ENCODE assay signal across 28 cellular contexts in genomic region chr3:61638721-61639120, GRCh38.
DNase-seq lines count a peak whose midpoint lies in the region; FAIRE-seq and TF ChIP-seq lines count a peak whose summit lies in the region.
"Had no signal": no experiment of that assay in that cellular context is flagged by ENCODE, and none has a peak within 500 bp of the region (broad histone marks: within the 10 kb centered on the region; RNA-seq: fewer than 3 reads in every experiment).

No MANE protein-coding gene starts in this region.

- TF ChIP-seq CTCF in astrocyte (IDR thresholded peaks at IDR 0.05; ENCODE audit: insufficient read depth, low read depth, low read length) (no peak), fibroblast of villous mesenchyme (IDR thresholded peaks at IDR 0.05; ENCODE audit: insufficient read depth, low read depth, low read length) (no peak), vagina (IDR thresholded peaks at IDR 0.05) (no peak)

- H3K27me3 ChIP-seq in astrocyte (ENCODE audit: insufficient read depth, low read length) (no peaks in the 10 kb centered on the region), vagina (no peaks in the 10 kb centered on the region)
- H3K27me3 ChIP-seq: cardiac muscle cell, ovary, SJCRH30, transverse colon had no signal

- no peak overlapping the region for H2AFZ ChIP-seq in astrocyte (ENCODE audit: low read depth, low read length)

- DNase-seq in EH (ENCODE audit: low read depth) (peak; percentile 76), astrocyte (ENCODE audit: low read depth) (peak; percentile 25), fibroblast of villous mesenchyme (ENCODE audit: low read depth) (peak; percentile 30), RPMI8226 (no peak), NCI-H1417 treated with DMSO at 0.1 percent for 48 hours (lab: John Stamatoyannopoulos, UW) (no peak), NCI-H446 treated with DMSO at 0.1 percent for 48 hours (lab: John Stamatoyannopoulos, UW) (no peak), vagina (ENCODE audit: extremely low spot score in 2 of 2) (no peak)
- DNase-seq: activated CD4-positive, alpha-beta T cell treated with anti-CD3 and anti-CD28 coated beads, Interleukin-2, amount 50 U/mL, for 48 hours; activated CD4-positive, CD25-positive, alpha-beta regulatory T cell; activated CD8-positive, alpha-beta memory T cell treated with anti-CD3 and anti-CD28 coated beads, Interleukin-2, amount 50 U/mL, for 4 hours; activated naive CD4-positive, alpha-beta T cell treated with anti-CD3 and anti-CD28 coated beads, Interleukin-2, amount 50 U/mL, for 16 hours; DMS79; NCI-H1105; NCI-H1930; NCI-H524 treated with DMSO at 0.1 percent for 48 hours; ovary; SJCRH30; stimulated activated CD4-positive, alpha-beta T cell treated with anti-CD3 and anti-CD28 coated beads, Interleukin-1b, Interleukin-23, amount 100 ng/mL, for 48 hours; T-helper 1 cell; transverse colon had no signal

- H3K36me3 ChIP-seq in astrocyte (ENCODE audit: insufficient read depth, low read length), result no peaks in the 10 kb centered on the region
- H3K36me3 ChIP-seq in vagina, result no peaks in the 10 kb centered on the region
- H3K36me3 ChIP-seq: cardiac muscle cell, ovary, SJCRH30, transverse colon had no signal

- H3K36me3 Mint-ChIP-seq in IgD-negative memory B cell, result no peaks in the 10 kb centered on the region
- H3K36me3 Mint-ChIP-seq in astrocyte (ENCODE audit: low read depth, unreplicated experiment), result no peaks in the 10 kb centered on the region

- no peak for TF ChIP-seq POLR2A in vagina (IDR thresholded peaks at IDR 0.05)

- no peak overlapping the region for H3K4me2 ChIP-seq in astrocyte (ENCODE audit: low read length)

- no peak overlapping the region for H3K27ac ChIP-seq in astrocyte (ENCODE audit: low read depth, low read length)
- no peak overlapping the region for H3K27ac ChIP-seq in vagina
- H3K27ac ChIP-seq: C4-2B, SJCRH30 had no signal

- H3K4me1 Mint-ChIP-seq in IgD-negative memory B cell (peaks cover 5 to 22% (median 15%) of the 10 kb centered on the region in 3 donors), astrocyte (ENCODE audit: low read depth, unreplicated experiment) (peaks cover 3% of the 10 kb centered on the region)

- H3K4me1 ChIP-seq in astrocyte (ENCODE audit: insufficient read depth, low read length) (peaks cover 10% of the 10 kb centered on the region), vagina (peaks cover 16% of the 10 kb centered on the region)

- H3K27me3 Mint-ChIP-seq in IgD-negative memory B cell (no peaks in the 10 kb centered on the region), astrocyte (ENCODE audit: low read depth, unreplicated experiment) (no peaks in the 10 kb centered on the region)
- H3K27me3 Mint-ChIP-seq: dendritic cell treated with granulocyte-macrophage colony-stimulating factor and Interleukin-4, amounts not matched to agents 40 ng/mL and 50 ng/mL, for 4 days had no signal

- H3K4me3 Mint-ChIP-seq in IgD-negative memory B cell (peak overlapping the region in 3 of 4 donors; percentile 6 to 91 (median 50)), astrocyte (ENCODE audit: unreplicated experiment) (no peak overlapping the region)
- H3K4me3 Mint-ChIP-seq: activated T-helper 1 cell treated with anti-CD3 and anti-CD28 coated beads, Interleukin-12 subunit alpha, Interleukin-12 subunit beta, Interleukin-2, Interleukin-4 antibody, amounts not matched to agents 30 ng/mL and 10 ng/mL and 1 ng/mL, durations not matched to agents 14 hours and 24 hours and 36 hours; dendritic cell treated with granulocyte-macrophage colony-stimulating factor and Interleukin-4, amounts not matched to agents 40 ng/mL and 50 ng/mL, for 4 days; nephron had no signal

- H3K4me3 ChIP-seq in astrocyte (ENCODE audit: insufficient read depth, low read depth, low read length), result no peak overlapping the region
- H3K4me3 ChIP-seq in fibroblast of villous mesenchyme (ENCODE audit: low read depth, low read length), result no peak overlapping the region
- no peak overlapping the region for H3K4me3 ChIP-seq in vagina
- H3K4me3 ChIP-seq: cardiac muscle cell, ovary, SJCRH30 had no signal

- no peaks in the 10 kb centered on the region for H3K9me3 ChIP-seq in astrocyte (ENCODE audit: insufficient read depth, low read depth, low read length)
- H3K9me3 ChIP-seq in vagina, result no peaks in the 10 kb centered on the region
- H3K9me3 ChIP-seq: ovary, SJCRH30, transverse colon had no signal

- H3K79me2 ChIP-seq in astrocyte (ENCODE audit: insufficient read depth, low read length), result peaks cover 14% of the 10 kb centered on the region

- H3K9me3 Mint-ChIP-seq in IgD-negative memory B cell, result peaks cover 0 to 3% (median 3%) of the 10 kb centered on the region in 3 donors
- no peaks in the 10 kb centered on the region for H3K9me3 Mint-ChIP-seq in astrocyte (ENCODE audit: unreplicated experiment)
- H3K9me3 Mint-ChIP-seq: activated T-helper 1 cell treated with anti-CD3 and anti-CD28 coated beads, Interleukin-12 subunit alpha, Interleukin-12 subunit beta, Interleukin-2, Interleukin-4 antibody, amounts not matched to agents 30 ng/mL and 10 ng/mL and 1 ng/mL, durations not matched to agents 14 hours and 24 hours and 36 hours had no signal

- FAIRE-seq in astrocyte (lab: Jason Lieb, UNC), result no peak
- FAIRE-seq: HepG2, keratinocyte had no signal

- intact Hi-C loops in vagina (cut with DNase I), result no loop called here

- no peak overlapping the region for H3K9ac ChIP-seq in astrocyte (ENCODE audit: low read length)

- H4K20me1 ChIP-seq in astrocyte (ENCODE audit: insufficient read depth, low read length), result peaks cover 41% of the 10 kb centered on the region

- no peak overlapping the region for H3K27ac Mint-ChIP-seq in IgD-negative memory B cell
- H3K27ac Mint-ChIP-seq in astrocyte (ENCODE audit: unreplicated experiment), result no peak overlapping the region
- H3K27ac Mint-ChIP-seq: activated T-helper 1 cell treated with anti-CD3 and anti-CD28 coated beads, Interleukin-12 subunit alpha, Interleukin-12 subunit beta, Interleukin-2, Interleukin-4 antibody, amounts not matched to agents 30 ng/mL and 10 ng/mL and 1 ng/mL, durations not matched to agents 14 hours and 24 hours and 36 hours; dendritic cell treated with granulocyte-macrophage colony-stimulating factor and Interleukin-4, amounts not matched to agents 40 ng/mL and 50 ng/mL, for 4 days; nephron had no signal

Comparison
In these comparisons a context has a peak if more than half of its experiments do, and no peak if none do; other contexts are left out.
1. DNase-seq: peak in EH (single experiment), astrocyte (single experiment) and fibroblast of villous mesenchyme (single experiment); none in RPMI8226 (single experiment), NCI-H1417 treated with DMSO at 0.1 percent for 48 hours (single experiment), NCI-H446 treated with DMSO at 0.1 percent for 48 hours (single experiment) and vagina (0 of 2).